Comparison of ENCODE assay signal across 18 cellular contexts in the genomic region with DNA sequence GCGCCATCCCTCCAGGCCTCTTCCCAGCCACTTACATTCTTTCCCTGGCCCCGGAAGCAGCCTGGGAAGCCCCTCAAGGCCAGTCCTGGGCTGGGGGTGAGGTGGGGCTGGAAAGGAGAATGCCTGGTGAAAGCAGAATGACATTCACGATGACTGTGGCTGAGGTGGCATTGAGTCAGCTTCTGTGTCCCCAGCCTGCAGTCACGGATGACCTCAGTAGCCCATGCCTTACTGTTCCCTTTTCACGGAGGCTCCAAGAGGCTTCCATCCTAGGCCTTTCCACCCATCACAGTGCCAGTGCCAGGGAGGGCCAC. TPM values are rescaled to one million over a fixed set of nuclear protein-coding genes. Genes with fewer than 3 reads are reported as not detected.
"Had no signal": no experiment of that assay in that cellular context is flagged by ENCODE, and none has a peak within 500 bp of the region (broad histone marks: within the 10 kb centered on the region; RNA-seq: fewer than 3 reads in every experiment).

No MANE protein-coding gene starts in this region.

- H3K4me3 ChIP-seq: right lobe of liver, thoracic aorta had no signal

- FAIRE-seq: urothelium cell line had no signal

- DNase-seq: activated CD4-positive, alpha-beta memory T cell treated with anti-CD3 and anti-CD28 coated beads for 36 hours; activated CD4-positive, CD25-positive, alpha-beta regulatory T cell treated with anti-CD3 and anti-CD28 coated beads, Interleukin-2, amount 50 U/mL, for 72 hours; activated gamma-delta T cell treated with Interleukin-2 at 50 U/mL for 16 hours; activated naive CD8-positive, alpha-beta T cell treated with anti-CD3 and anti-CD28 coated beads for 36 hours; activated T-cell treated with anti-CD3 and anti-CD28 coated beads, Interleukin-2, amount 50 U/mL, for 48 hours; dermis blood vessel endothelial cell; immature natural killer cell; left colon; naive B cell; right lobe of liver had no signal

- ATAC-seq: left colon, right lobe of liver had no signal

- H3K27ac ChIP-seq: breast epithelium, right lobe of liver, thoracic aorta had no signal

- H3K9me3 ChIP-seq: breast epithelium, right lobe of liver, thoracic aorta had no signal

- H3K36me3 ChIP-seq: breast epithelium, right lobe of liver, thoracic aorta had no signal

RNA-seq across cellular contexts. Expression of a gene that starts 2.7 kb away (rescaled TPM):
- total RNA-seq: activated naive CD8-positive, alpha-beta T cell treated with anti-CD3 and anti-CD28 coated beads for 36 hours; breast epithelium; cerebellum; dermis blood vessel endothelial cell; epithelial cell of proximal tubule; left colon; lung microvascular endothelial cell; progenitor cell of endocrine pancreas; T-helper 2 cell treated with Interferon-gamma antibody and Interleukin-4, amounts not matched to agents 100 ng/mL and 5 ng/mL, for 36 hours; thoracic aorta had no signal
